Comparison of ENCODE assay signal across 20 cellular contexts in genomic region chr6:47970826-47971225, GRCh38.
"Had no signal": no experiment of that assay in that cellular context is flagged by ENCODE, and none has a peak within 500 bp of the region (broad histone marks: within the 10 kb centered on the region; RNA-seq: fewer than 3 reads in every experiment).

No MANE protein-coding gene starts in this region.

- H3K9me3 ChIP-seq: colonic mucosa, lower lobe of right lung, mucosa of descending colon had no signal

- DNase-seq: colonic mucosa; cortex of kidney; effector CD8-positive, alpha-beta T cell; effector memory CD8-positive, alpha-beta T cell; endodermal cell; foreskin keratinocyte; head of caudate nucleus; heart right ventricle; hippocampal formation; left cardiac atrium; left lung; left ventricle myocardium superior; lower lobe of right lung; mesenchymal stem cell; mucosa of descending colon; naive B cell had no signal

- H3K4me3 ChIP-seq: colonic mucosa, esophagus muscularis mucosa, gastroesophageal sphincter, heart right ventricle, left lung, lower lobe of right lung, mucosa of descending colon had no signal

- H3K27ac Mint-ChIP-seq: dendritic cell treated with granulocyte-macrophage colony-stimulating factor and Interleukin-4, amounts not matched to agents 40 ng/mL and 50 ng/mL, for 4 days; effector memory CD8-positive, alpha-beta T cell; endodermal cell; mesothelial cell of epicardium; naive B cell had no signal

- H3K9me3 Mint-ChIP-seq: endodermal cell had no signal

- H3K36me3 Mint-ChIP-seq: naive B cell had no signal

- H3K4me3 Mint-ChIP-seq: dendritic cell treated with granulocyte-macrophage colony-stimulating factor and Interleukin-4, amounts not matched to agents 40 ng/mL and 50 ng/mL, for 4 days; effector memory CD8-positive, alpha-beta T cell; endodermal cell; mesothelial cell of epicardium; naive B cell had no signal

- H3K4me1 Mint-ChIP-seq: endodermal cell, mesothelial cell of epicardium, naive B cell had no signal

- H3K36me3 ChIP-seq: colonic mucosa, esophagus muscularis mucosa, gastroesophageal sphincter, heart right ventricle, left lung, lower lobe of right lung had no signal

- ATAC-seq: effector memory CD8-positive, alpha-beta T cell; foreskin keratinocyte; gastroesophageal sphincter; heart right ventricle; left cardiac atrium; left lung; left ventricle myocardium superior; lower lobe of right lung; mucosa of descending colon had no signal

- H3K27me3 ChIP-seq: colonic mucosa, esophagus muscularis mucosa, foreskin keratinocyte, gastroesophageal sphincter, heart right ventricle, left lung had no signal

- H3K4me1 ChIP-seq: colonic mucosa, esophagus muscularis mucosa, foreskin keratinocyte, gastroesophageal sphincter, heart right ventricle, left lung, lower lobe of right lung had no signal

- H3K27ac ChIP-seq: colonic mucosa, esophagus muscularis mucosa, foreskin keratinocyte, gastroesophageal sphincter, heart right ventricle, left lung, lower lobe of right lung had no signal

- H3K27me3 Mint-ChIP-seq: dendritic cell treated with granulocyte-macrophage colony-stimulating factor and Interleukin-4, amounts not matched to agents 40 ng/mL and 50 ng/mL, for 4 days; effector memory CD8-positive, alpha-beta T cell; naive B cell had no signal
